Comparison of ENCODE assay signal across 7 cellular contexts in genomic region chr16:27268376-27269299, GRCh38.
A peak's percentile ranks its signal among the peaks of the same experiment; 100 is the strongest.
DNase-seq lines count a peak whose midpoint lies in the region; ATAC-seq and TF ChIP-seq lines count a peak whose summit lies in the region.

Gene NSMCE1, minus strand, starts transcription at chr16:27268772. Its CDS starts 11,202 bp downstream, at chr16:27257570.

- TF ChIP-seq POLR2A in GM18505 (IDR thresholded peaks at IDR 0.05; ENCODE audit: borderline replicate concordance, extremely low read depth, insufficient read depth, insufficient read length): peak; percentile 96

- ATAC-seq in GM18505 (IDR thresholded peaks at IDR 0.05; ENCODE audit: unreplicated experiment) (peak; percentile 93), HG02970 (IDR thresholded peaks at IDR 0.05; ENCODE audit: low FRiP score, unreplicated experiment) (peak; percentile 92)

- TF ChIP-seq CTCF in astrocyte of the spinal cord (IDR thresholded peaks at IDR 0.05; ENCODE audit: low read depth, low read length): peak; percentile 20
- peak; percentile 20 for TF ChIP-seq CTCF in retinal pigment epithelial cell (conservative IDR thresholded peaks at IDR 0.05; ENCODE audit: low read depth, low read length)

- peak within 1 kb of the TSS; percentile 86 for H3K4me3 ChIP-seq in astrocyte of the spinal cord (ENCODE audit: low read depth, low read length)
- peak within 1 kb of the TSS; percentile 92 for H3K4me3 ChIP-seq in retinal pigment epithelial cell (ENCODE audit: low read length)

- peak; percentile 93 for DNase-seq in NCI-H2029 (lab: John Stamatoyannopoulos, UW)
- peak; percentile 94 for DNase-seq in T1000 (lab: John Stamatoyannopoulos, UW)
- peak; percentile 96 for DNase-seq in astrocyte of the spinal cord (ENCODE audit: low read depth, low spot score)
- peak; percentile 15 to 97 (median 89) for DNase-seq in hypothalamus (lab: John Stamatoyannopoulos, UW)
- peak; percentile 78 for DNase-seq in retinal pigment epithelial cell (ENCODE audit: low read depth)

- in situ Hi-C loops in astrocyte of the spinal cord (cut with HindIII; ENCODE audit: low sequenced_read_pairs): no loop called here

Comparison
In these comparisons a context has a peak if more than half of its experiments do, and no peak if none do; other contexts are left out.
1. Peak in every context shown above with its lines: DNase-seq, ATAC-seq and H3K4me3 ChIP-seq.